ENCODE assay signal across 8 cellular contexts in the genomic region with DNA sequence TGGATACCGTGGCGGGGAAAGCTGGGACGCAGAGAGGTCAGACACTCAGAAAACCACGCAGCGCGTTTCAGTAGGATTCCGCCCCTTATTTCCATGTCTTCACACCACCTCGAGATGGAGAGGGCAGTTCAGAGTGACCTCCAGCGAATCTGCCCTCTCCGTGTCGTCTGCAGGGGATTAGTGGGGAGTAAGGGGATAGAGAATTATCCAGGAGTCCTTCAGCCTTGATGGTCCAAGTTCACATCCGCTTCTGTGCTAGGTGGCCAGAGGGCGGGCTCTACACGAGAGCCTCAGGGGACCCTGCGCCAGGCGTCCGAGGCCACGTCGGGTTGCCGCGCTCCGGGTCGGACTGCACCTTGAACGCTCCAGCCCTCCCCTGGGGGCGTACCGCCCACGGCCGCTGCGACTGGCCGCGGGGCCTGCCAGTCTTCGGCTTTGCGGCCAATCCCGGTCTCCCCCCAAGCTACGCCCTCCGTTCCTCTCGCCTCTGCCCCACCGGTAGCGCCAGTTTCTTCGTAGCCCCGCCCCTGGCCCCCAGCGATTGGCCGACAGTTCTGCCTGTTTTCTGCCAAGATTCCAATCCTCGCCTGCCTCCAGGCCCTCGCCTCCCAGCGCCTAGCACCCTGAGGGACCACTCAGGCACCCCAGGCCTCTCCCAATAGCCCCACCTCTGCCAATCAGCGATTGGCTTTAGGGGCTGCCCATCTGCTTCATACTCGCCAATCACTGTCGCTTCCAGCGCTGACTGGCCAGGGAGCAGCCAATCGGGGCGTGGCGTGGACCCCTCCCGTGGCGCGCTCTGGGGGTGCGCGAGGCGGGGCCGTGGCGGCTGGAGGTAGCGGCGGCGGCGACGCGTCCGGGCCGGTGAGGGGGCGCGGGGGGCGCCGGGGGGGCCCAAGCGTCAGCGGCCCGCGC. TPM values are rescaled to one million over a fixed set of nuclear protein-coding genes. Genes with fewer than 3 reads are reported as not detected.
DNase-seq lines count a peak whose midpoint lies in the region; ATAC-seq and TF ChIP-seq lines count a peak whose summit lies in the region.

A gene with protein sequence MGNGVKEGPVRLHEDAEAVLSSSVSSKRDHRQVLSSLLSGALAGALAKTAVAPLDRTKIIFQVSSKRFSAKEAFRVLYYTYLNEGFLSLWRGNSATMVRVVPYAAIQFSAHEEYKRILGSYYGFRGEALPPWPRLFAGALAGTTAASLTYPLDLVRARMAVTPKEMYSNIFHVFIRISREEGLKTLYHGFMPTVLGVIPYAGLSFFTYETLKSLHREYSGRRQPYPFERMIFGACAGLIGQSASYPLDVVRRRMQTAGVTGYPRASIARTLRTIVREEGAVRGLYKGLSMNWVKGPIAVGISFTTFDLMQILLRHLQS (plus strand): TSS at position 812 of the 915 bp plus-strand sequence. CDS start 32,131 bp downstream, outside the sequence.

- H3K9me3 Mint-ChIP-seq in CD14-positive monocyte: peaks cover 0 to 3% (median 0%) of the 10 kb centered on the region in 7 donors
- H3K9me3 Mint-ChIP-seq in activated CD4-positive, alpha-beta memory T cell treated with anti-CD3 and anti-CD28 coated beads for 36 hours: no peaks in the 10 kb centered on the region

- POLR2A ChIA-PET in activated CD4-positive, alpha-beta memory T cell treated with anti-CD3 and anti-CD28 coated beads for 36 hours (lab: Charles Lee): interaction anchor here (0.9 to 2.1 kb wide), 3 partner anchors 28 to 231 kb away, joined by 3 to 5 read pairs (median 4); a partner anchor contains a TSS

- H3K36me3 Mint-ChIP-seq in CD14-positive monocyte: peaks cover 12 to 25% of the 10 kb centered on the region in 2 donors
- H3K36me3 Mint-ChIP-seq in activated CD4-positive, alpha-beta memory T cell treated with anti-CD3 and anti-CD28 coated beads for 36 hours: peaks cover 2% of the 10 kb centered on the region

- H3K9me3 ChIP-seq in liver (ENCODE audit: control insufficient read depth in 4 of 4, low read length in 3 of 4): no peaks in the 10 kb centered on the region

- 3% methylated on average over 77 of the region's 77 CpGs for WGBS in liver

- peak within 1 kb of the TSS; percentile 48 to 92 (median 76) for H3K27ac Mint-ChIP-seq in CD14-positive monocyte
- peak within 1 kb of the TSS; percentile 72 for H3K27ac Mint-ChIP-seq in activated CD4-positive, alpha-beta memory T cell treated with anti-CD3 and anti-CD28 coated beads for 36 hours

- peak in 1 of 2 donors; percentile 21 for TF ChIP-seq RAD21 in liver (IDR thresholded peaks at IDR 0.05)

- H3K36me3 ChIP-seq in liver (ENCODE audit: control insufficient read depth in 4 of 4, insufficient read depth in 3 of 4, low read depth in 1 of 4, low read length in 3 of 4): peaks cover 0 to 4% (median under 1%) of the 10 kb centered on the region in 4 donors

- H3K27me3 Mint-ChIP-seq in CD14-positive monocyte (ENCODE audit: low read depth in 3 of 3): peaks cover 0 to 4% (median 2%) of the 10 kb centered on the region in 3 donors
- no peaks in the 10 kb centered on the region for H3K27me3 Mint-ChIP-seq in activated CD4-positive, alpha-beta memory T cell treated with anti-CD3 and anti-CD28 coated beads for 36 hours

- H3K9ac ChIP-seq in liver (ENCODE audit: low read depth in 1 of 2, low read length in 2 of 2): peak within 1 kb of the TSS; percentile 68 to 81

- CTCF ChIA-PET in activated CD4-positive, alpha-beta memory T cell treated with anti-CD3 and anti-CD28 coated beads for 36 hours (lab: Charles Lee): interaction anchor here (0.6 to 4.5 kb wide), 4 partner anchors 11 to 537 kb away, joined by 3 to 26 read pairs (median 4); no protein-coding TSS in a partner anchor

- TF ChIP-seq CTCF in CD14-positive monocyte (IDR thresholded peaks at IDR 0.05): no peak
- TF ChIP-seq CTCF in liver (IDR thresholded peaks at IDR 0.05; ENCODE audit: low read depth, low read length, missing input control): no peak

- ATAC-seq in GM19438 (IDR thresholded peaks at IDR 0.05; ENCODE audit: low read depth, unreplicated experiment) (peak; percentile 94), HG03575 (IDR thresholded peaks at IDR 0.05; ENCODE audit: extremely low read depth, insufficient number of reproducible peaks, low FRiP score, unreplicated experiment) (peak; percentile 74)

- peak within 1 kb of the TSS; percentile 77 to 79 (median 77) for H3K4me3 ChIP-seq in liver (ENCODE audit: low read depth in 1 of 3, low read length in 3 of 3)

- no peaks in the 10 kb centered on the region for H3K27me3 ChIP-seq in liver (ENCODE audit: control insufficient read depth in 4 of 4, insufficient read depth in 4 of 4, low read length in 3 of 4)

- peak within 1 kb of the TSS; percentile 77 to 83 for H3K27ac ChIP-seq in liver (ENCODE audit: low read depth in 1 of 2, low read length in 2 of 2)

- DNase-seq in CD14-positive monocyte (ENCODE audit: low spot score) (peak; percentile 98), NCI-H82 treated with DMSO at 0.1 percent for 48 hours (lab: John Stamatoyannopoulos, UW; ENCODE audit: unreplicated experiment) (peak; percentile 100), dermis microvascular lymphatic vessel endothelial cell (ENCODE audit: low read depth in 2 of 2) (peak; percentile 99 to 100)
- DNase-seq in activated CD4-positive, alpha-beta memory T cell treated with anti-CD3 and anti-CD28 coated beads for 36 hours: peak; percentile 99
- peak; percentile 99 for DNase-seq in stimulated activated CD4-positive, alpha-beta T cell treated with anti-CD3 and anti-CD28 coated beads, Interleukin-4, amount 100 ng/mL, for 24 hours

- peaks cover 28% of the 10 kb centered on the region for H3K4me1 Mint-ChIP-seq in CD14-positive monocyte
- H3K4me1 Mint-ChIP-seq in activated CD4-positive, alpha-beta memory T cell treated with anti-CD3 and anti-CD28 coated beads for 36 hours (ENCODE audit: low read depth): peaks cover 31% of the 10 kb centered on the region

- intact Hi-C loops in CD14-positive monocyte (cut with micrococcal nuclease): no loop called here
- intact Hi-C loops in activated CD4-positive, alpha-beta memory T cell treated with anti-CD3 and anti-CD28 coated beads for 36 hours (cut with micrococcal nuclease): loop anchor here (1.0 to 5.0 kb wide), 6 partner anchors 29 to 427 kb away; a partner anchor contains a TSS

- H3K4me3 Mint-ChIP-seq in CD14-positive monocyte: peak within 1 kb of the TSS; percentile 83 to 95
- H3K4me3 Mint-ChIP-seq in activated CD4-positive, alpha-beta memory T cell treated with anti-CD3 and anti-CD28 coated beads for 36 hours: peak within 1 kb of the TSS; percentile 79

- H3K4me1 ChIP-seq in liver (ENCODE audit: control insufficient read depth in 4 of 4, insufficient read depth in 4 of 4, low read length in 3 of 4): peaks cover 16 to 82% (median 69%) of the 10 kb centered on the region in 4 donors

TF ChIP-seq in liver, 16 proteins besides CTCF, POLR2A, EP300 and RAD21:
- TF ChIP-seq, protein P1, sequence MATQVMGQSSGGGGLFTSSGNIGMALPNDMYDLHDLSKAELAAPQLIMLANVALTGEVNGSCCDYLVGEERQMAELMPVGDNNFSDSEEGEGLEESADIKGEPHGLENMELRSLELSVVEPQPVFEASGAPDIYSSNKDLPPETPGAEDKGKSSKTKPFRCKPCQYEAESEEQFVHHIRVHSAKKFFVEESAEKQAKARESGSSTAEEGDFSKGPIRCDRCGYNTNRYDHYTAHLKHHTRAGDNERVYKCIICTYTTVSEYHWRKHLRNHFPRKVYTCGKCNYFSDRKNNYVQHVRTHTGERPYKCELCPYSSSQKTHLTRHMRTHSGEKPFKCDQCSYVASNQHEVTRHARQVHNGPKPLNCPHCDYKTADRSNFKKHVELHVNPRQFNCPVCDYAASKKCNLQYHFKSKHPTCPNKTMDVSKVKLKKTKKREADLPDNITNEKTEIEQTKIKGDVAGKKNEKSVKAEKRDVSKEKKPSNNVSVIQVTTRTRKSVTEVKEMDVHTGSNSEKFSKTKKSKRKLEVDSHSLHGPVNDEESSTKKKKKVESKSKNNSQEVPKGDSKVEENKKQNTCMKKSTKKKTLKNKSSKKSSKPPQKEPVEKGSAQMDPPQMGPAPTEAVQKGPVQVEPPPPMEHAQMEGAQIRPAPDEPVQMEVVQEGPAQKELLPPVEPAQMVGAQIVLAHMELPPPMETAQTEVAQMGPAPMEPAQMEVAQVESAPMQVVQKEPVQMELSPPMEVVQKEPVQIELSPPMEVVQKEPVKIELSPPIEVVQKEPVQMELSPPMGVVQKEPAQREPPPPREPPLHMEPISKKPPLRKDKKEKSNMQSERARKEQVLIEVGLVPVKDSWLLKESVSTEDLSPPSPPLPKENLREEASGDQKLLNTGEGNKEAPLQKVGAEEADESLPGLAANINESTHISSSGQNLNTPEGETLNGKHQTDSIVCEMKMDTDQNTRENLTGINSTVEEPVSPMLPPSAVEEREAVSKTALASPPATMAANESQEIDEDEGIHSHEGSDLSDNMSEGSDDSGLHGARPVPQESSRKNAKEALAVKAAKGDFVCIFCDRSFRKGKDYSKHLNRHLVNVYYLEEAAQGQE (IDR thresholded peaks at IDR 0.05): no peak
- TF ChIP-seq HNF4A (conservative IDR thresholded peaks at IDR 0.05) (peak; percentile 50 to 70), FOXA2 (IDR thresholded peaks at IDR 0.05) (no peak), TAF1 (conservative IDR thresholded peaks at IDR 0.05) (no peak), GABPA (IDR thresholded peaks at IDR 0.05 in 1 of 2, conservative IDR thresholded peaks at IDR 0.05 in 1 of 2) (peak in 1 of 2 donors; percentile 34), SP1 (IDR thresholded peaks at IDR 0.05) (peak; percentile 98), RXRA (IDR thresholded peaks at IDR 0.05) (peak; percentile 51 to 86), YY1 (IDR thresholded peaks at IDR 0.05) (no peak), EGR1 (IDR thresholded peaks at IDR 0.05; ENCODE audit: low read depth in 2 of 2) (peak in 1 of 2 donors; percentile 53), NR2F2 (IDR thresholded peaks at IDR 0.05) (peak; percentile 5), FOXA1 (IDR thresholded peaks at IDR 0.05) (no peak)
TF ChIP-seq in liver: peak in this region for 6.

RNA-seq across cellular contexts. Expression of the gene that starts here (rescaled TPM):
- polyA plus RNA-seq in CD14-positive monocyte: 1 to 10 TPM in 1 of 2 donors, under 1 TPM in 1; 0.68 to 1.1 TPM
- total RNA-seq in activated CD4-positive, alpha-beta memory T cell treated with anti-CD3 and anti-CD28 coated beads for 36 hours: 10 to 100 TPM; 12.2 to 12.4 TPM
- total RNA-seq in dermis microvascular lymphatic vessel endothelial cell: 3.7 and 4.7 TPM in 2 replicates
- total RNA-seq in liver: 10 to 100 TPM; 24.7 to 79.7 TPM
- polyA plus RNA-seq in liver: 10 to 100 TPM; 40.7 to 89.6 TPM

Comparison
In these comparisons a context has a peak if more than half of its experiments do, and no peak if none do; other contexts are left out.
1. Peak in every context shown above with its lines: DNase-seq, ATAC-seq, H3K4me3 ChIP-seq and H3K27ac ChIP-seq.
2. RNA of the gene that starts here (polyA plus RNA-seq): 40.7 to 89.6 TPM in liver; 0.68 to 1.1 TPM in CD14-positive monocyte; every median in the first group is over 10 times any median in the second.